In genomic region chr5:133938932-133939331, GRCh38 we compare ENCODE assay signal across 1 cellular context.
TF ChIP-seq lines count a peak whose summit lies in the region.

No MANE protein-coding gene starts in this region.

TF ChIP-seq in GM12878, 131 proteins besides CTCF, POLR2A, EP300 and RAD21 (continued from another document and continues in another):
- TF ChIP-seq PRDM15 (CRISPR knock-in tag; IDR thresholded peaks at IDR 0.05) (no peak), MYC (IDR thresholded peaks at IDR 0.05; ENCODE audit: insufficient read depth, insufficient read length, insufficient replicate concordance, low read length, severe bottlenecking) (no peak), KLF5 (IDR thresholded peaks at IDR 0.05; ENCODE audit: partially characterized antibody) (no peak), SP1 (IDR thresholded peaks at IDR 0.05; ENCODE audit: low read depth, low read length) (no peak), FOS (IDR thresholded peaks at IDR 0.05; ENCODE audit: borderline replicate concordance, extremely low read depth, insufficient read length) (no peak), IKZF2 (IDR thresholded peaks at IDR 0.05) (peak in 1 of 2 experiments; percentile 28; a peak in 2 of 4 replicates), RBBP5 (conservative IDR thresholded peaks at IDR 0.05) (no peak), NR2C2 (IDR thresholded peaks at IDR 0.05; ENCODE audit: borderline replicate concordance, control insufficient read depth, insufficient read length, low read depth) (no peak), TBL1XR1 (IDR thresholded peaks at IDR 0.05; ENCODE audit: low read depth, low read length) (no peak), BACH1 (IDR thresholded peaks at IDR 0.05; ENCODE audit: borderline replicate concordance) (no peak), SMAD1 (IDR thresholded peaks at IDR 0.05; ENCODE audit: low read depth, partially characterized antibody) (no peak), LARP7 (IDR thresholded peaks at IDR 0.05) (no peak), TARDBP (IDR thresholded peaks at IDR 0.05; ENCODE audit: borderline replicate concordance) (no peak), RB1 (IDR thresholded peaks at IDR 0.05; ENCODE audit: borderline replicate concordance) (no peak), RCOR1 (conservative IDR thresholded peaks at IDR 0.05; ENCODE audit: low read depth, low read length) (no peak), ZZZ3 (IDR thresholded peaks at IDR 0.05; ENCODE audit: control insufficient read depth, insufficient read length, low read depth) (no peak), NFIC (IDR thresholded peaks at IDR 0.05; ENCODE audit: low read depth, low read length) (peak; percentile 28; the same call in 1 of the 2 replicates), ZNF217 (IDR thresholded peaks at IDR 0.05) (no peak), MYB (IDR thresholded peaks at IDR 0.05; ENCODE audit: borderline replicate concordance, low read depth, low read length) (no peak), SUZ12 (IDR thresholded peaks at IDR 0.05; ENCODE audit: unreplicated experiment) (no peak), CREB1 (IDR thresholded peaks at IDR 0.05; ENCODE audit: low read depth) (peak; percentile 56; the same call in 1 of the 2 replicates), MEF2B (IDR thresholded peaks at IDR 0.05; ENCODE audit: partially characterized antibody, poor library complexity, severe bottlenecking) (no peak), RELA (IDR thresholded peaks at IDR 0.05; ENCODE audit: borderline replicate concordance, partially characterized antibody) (no peak), MXI1 (IDR thresholded peaks at IDR 0.05; ENCODE audit: low read depth, low read length) (no peak), ZNF24 (IDR thresholded peaks at IDR 0.05) (no peak), ZBTB33 (IDR thresholded peaks at IDR 0.05) (no peak), E2F4 (IDR thresholded peaks at IDR 0.05; ENCODE audit: low read depth, low read length) (no peak), BCL11A (IDR thresholded peaks at IDR 0.05; ENCODE audit: low read depth, low read length) (no peak), SMARCA5 (IDR thresholded peaks at IDR 0.05) (no peak), DPF2 (IDR thresholded peaks at IDR 0.05) (no peak), ATF7 (IDR thresholded peaks at IDR 0.05; ENCODE audit: low read depth) (peak; percentile 64), KAT2A (conservative IDR thresholded peaks at IDR 0.05; ENCODE audit: control insufficient read depth, low read depth, low read length) (no peak), SIX5 (IDR thresholded peaks at IDR 0.05; ENCODE audit: low read depth, low read length, severe bottlenecking) (no peak), CEBPB (IDR thresholded peaks at IDR 0.05; ENCODE audit: borderline replicate concordance in 1 of 2, low read depth in 2 of 2, low read length in 2 of 2) (no peak), RUNX3 (IDR thresholded peaks at IDR 0.05; ENCODE audit: low read length) (peak; percentile 41), ETV6 (conservative IDR thresholded peaks at IDR 0.05 in 1 of 2, IDR thresholded peaks at IDR 0.05 in 1 of 2; ENCODE audit: borderline replicate concordance in 1 of 2, low read depth in 1 of 2) (peak in 1 of 2 experiments; percentile 39; a peak in 1 of 4 replicates), SMAD5 (IDR thresholded peaks at IDR 0.05; ENCODE audit: low read depth) (no peak)
- TF ChIP-seq, protein P1, sequence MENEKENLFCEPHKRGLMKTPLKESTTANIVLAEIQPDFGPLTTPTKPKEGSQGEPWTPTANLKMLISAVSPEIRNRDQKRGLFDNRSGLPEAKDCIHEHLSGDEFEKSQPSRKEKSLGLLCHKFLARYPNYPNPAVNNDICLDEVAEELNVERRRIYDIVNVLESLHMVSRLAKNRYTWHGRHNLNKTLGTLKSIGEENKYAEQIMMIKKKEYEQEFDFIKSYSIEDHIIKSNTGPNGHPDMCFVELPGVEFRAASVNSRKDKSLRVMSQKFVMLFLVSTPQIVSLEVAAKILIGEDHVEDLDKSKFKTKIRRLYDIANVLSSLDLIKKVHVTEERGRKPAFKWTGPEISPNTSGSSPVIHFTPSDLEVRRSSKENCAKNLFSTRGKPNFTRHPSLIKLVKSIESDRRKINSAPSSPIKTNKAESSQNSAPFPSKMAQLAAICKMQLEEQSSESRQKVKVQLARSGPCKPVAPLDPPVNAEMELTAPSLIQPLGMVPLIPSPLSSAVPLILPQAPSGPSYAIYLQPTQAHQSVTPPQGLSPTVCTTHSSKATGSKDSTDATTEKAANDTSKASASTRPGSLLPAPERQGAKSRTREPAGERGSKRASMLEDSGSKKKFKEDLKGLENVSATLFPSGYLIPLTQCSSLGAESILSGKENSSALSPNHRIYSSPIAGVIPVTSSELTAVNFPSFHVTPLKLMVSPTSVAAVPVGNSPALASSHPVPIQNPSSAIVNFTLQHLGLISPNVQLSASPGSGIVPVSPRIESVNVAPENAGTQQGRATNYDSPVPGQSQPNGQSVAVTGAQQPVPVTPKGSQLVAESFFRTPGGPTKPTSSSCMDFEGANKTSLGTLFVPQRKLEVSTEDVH (IDR thresholded peaks at IDR 0.05; ENCODE audit: low read depth, partially characterized antibody) = no peak
- TF ChIP-seq, protein P2, sequence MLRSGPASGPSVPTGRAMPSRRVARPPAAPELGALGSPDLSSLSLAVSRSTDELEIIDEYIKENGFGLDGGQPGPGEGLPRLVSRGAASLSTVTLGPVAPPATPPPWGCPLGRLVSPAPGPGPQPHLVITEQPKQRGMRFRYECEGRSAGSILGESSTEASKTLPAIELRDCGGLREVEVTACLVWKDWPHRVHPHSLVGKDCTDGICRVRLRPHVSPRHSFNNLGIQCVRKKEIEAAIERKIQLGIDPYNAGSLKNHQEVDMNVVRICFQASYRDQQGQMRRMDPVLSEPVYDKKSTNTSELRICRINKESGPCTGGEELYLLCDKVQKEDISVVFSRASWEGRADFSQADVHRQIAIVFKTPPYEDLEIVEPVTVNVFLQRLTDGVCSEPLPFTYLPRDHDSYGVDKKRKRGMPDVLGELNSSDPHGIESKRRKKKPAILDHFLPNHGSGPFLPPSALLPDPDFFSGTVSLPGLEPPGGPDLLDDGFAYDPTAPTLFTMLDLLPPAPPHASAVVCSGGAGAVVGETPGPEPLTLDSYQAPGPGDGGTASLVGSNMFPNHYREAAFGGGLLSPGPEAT (IDR thresholded peaks at IDR 0.05; ENCODE audit: low read depth) = no peak
- TF ChIP-seq, protein P3, sequence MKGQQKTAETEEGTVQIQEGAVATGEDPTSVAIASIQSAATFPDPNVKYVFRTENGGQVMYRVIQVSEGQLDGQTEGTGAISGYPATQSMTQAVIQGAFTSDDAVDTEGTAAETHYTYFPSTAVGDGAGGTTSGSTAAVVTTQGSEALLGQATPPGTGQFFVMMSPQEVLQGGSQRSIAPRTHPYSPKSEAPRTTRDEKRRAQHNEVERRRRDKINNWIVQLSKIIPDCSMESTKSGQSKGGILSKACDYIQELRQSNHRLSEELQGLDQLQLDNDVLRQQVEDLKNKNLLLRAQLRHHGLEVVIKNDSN (IDR thresholded peaks at IDR 0.05; ENCODE audit: borderline replicate concordance, extremely low read length, insufficient read depth, low read depth, low read length) = no peak
- TF ChIP-seq, protein P4, sequence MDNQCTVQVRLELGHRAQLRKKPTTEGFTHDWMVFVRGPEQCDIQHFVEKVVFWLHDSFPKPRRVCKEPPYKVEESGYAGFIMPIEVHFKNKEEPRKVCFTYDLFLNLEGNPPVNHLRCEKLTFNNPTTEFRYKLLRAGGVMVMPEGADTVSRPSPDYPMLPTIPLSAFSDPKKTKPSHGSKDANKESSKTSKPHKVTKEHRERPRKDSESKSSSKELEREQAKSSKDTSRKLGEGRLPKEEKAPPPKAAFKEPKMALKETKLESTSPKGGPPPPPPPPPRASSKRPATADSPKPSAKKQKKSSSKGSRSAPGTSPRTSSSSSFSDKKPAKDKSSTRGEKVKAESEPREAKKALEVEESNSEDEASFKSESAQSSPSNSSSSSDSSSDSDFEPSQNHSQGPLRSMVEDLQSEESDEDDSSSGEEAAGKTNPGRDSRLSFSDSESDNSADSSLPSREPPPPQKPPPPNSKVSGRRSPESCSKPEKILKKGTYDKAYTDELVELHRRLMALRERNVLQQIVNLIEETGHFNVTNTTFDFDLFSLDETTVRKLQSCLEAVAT (IDR thresholded peaks at IDR 0.05) = no peak
- TF ChIP-seq, protein P5, sequence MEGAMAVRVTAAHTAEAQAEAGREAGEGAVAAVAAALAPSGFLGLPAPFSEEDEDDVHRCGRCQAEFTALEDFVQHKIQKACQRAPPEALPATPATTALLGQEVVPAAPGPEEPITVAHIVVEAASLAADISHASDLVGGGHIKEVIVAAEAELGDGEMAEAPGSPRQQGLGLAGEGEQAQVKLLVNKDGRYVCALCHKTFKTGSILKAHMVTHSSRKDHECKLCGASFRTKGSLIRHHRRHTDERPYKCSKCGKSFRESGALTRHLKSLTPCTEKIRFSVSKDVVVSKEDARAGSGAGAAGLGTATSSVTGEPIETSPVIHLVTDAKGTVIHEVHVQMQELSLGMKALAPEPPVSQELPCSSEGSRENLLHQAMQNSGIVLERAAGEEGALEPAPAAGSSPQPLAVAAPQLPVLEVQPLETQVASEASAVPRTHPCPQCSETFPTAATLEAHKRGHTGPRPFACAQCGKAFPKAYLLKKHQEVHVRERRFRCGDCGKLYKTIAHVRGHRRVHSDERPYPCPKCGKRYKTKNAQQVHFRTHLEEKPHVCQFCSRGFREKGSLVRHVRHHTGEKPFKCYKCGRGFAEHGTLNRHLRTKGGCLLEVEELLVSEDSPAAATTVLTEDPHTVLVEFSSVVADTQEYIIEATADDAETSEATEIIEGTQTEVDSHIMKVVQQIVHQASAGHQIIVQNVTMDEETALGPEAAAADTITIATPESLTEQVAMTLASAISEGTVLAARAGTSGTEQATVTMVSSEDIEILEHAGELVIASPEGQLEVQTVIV (IDR thresholded peaks at IDR 0.05; ENCODE audit: borderline replicate concordance, partially characterized antibody) = no peak
- TF ChIP-seq, protein P6, sequence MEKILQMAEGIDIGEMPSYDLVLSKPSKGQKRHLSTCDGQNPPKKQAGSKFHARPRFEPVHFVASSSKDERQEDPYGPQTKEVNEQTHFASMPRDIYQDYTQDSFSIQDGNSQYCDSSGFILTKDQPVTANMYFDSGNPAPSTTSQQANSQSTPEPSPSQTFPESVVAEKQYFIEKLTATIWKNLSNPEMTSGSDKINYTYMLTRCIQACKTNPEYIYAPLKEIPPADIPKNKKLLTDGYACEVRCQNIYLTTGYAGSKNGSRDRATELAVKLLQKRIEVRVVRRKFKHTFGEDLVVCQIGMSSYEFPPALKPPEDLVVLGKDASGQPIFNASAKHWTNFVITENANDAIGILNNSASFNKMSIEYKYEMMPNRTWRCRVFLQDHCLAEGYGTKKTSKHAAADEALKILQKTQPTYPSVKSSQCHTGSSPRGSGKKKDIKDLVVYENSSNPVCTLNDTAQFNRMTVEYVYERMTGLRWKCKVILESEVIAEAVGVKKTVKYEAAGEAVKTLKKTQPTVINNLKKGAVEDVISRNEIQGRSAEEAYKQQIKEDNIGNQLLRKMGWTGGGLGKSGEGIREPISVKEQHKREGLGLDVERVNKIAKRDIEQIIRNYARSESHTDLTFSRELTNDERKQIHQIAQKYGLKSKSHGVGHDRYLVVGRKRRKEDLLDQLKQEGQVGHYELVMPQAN (conservative IDR thresholded peaks at IDR 0.05) = no peak
